8 cellular contexts compared by ENCODE assay signal in the genomic region with DNA sequence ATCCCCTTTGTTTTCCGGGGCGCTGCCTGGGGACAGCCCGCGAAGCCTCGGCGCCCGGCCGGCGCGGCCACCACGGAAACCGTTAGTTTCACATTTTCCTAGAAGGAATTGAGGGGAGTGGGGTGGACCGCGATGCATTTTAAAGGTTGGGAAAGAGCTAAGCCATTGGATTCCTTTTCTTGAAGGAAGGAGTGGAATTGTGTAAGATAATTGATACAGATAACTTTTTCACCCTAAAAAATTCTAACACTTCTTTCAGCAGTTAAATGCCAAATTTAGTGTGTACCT.
DNase-seq lines count a peak whose midpoint lies in the region; ATAC-seq and TF ChIP-seq lines count a peak whose summit lies in the region.

No MANE protein-coding gene starts in this region.

- H3K27me3 Mint-ChIP-seq in H9 (ENCODE audit: low read depth) (no peaks in the 10 kb centered on the region), activated B cell treated with CpG ODN at 0.5 μM for 24 hours (no peaks in the 10 kb centered on the region)

- H3K56ac ChIP-seq in H9 (ENCODE audit: insufficient read length, low read depth, low read length), result no peak overlapping the region

- no peak overlapping the region for H2AK5ac ChIP-seq in H9 (ENCODE audit: insufficient read length, low read length)

- H2BK20ac ChIP-seq in H9 (ENCODE audit: low read depth, low read length, poor library complexity, severe bottlenecking), result no peak overlapping the region

- CTCF ChIA-PET in activated B cell treated with CpG ODN at 0.5 μM for 24 hours (lab: Charles Lee), result interaction anchor here (1.2 to 1.9 kb wide), 3 partner anchors 22 to 196 kb away, joined by 4 to 11 read pairs (median 9); no protein-coding TSS in a partner anchor

- no peak overlapping the region for H2BK5ac ChIP-seq in H9 (ENCODE audit: insufficient read length, low read length)

- H3K23me2 ChIP-seq in H9 (ENCODE audit: insufficient read length, low read depth, low read length, poor library complexity, severe bottlenecking), result peaks cover 15% of the 10 kb centered on the region

- H2BK120ac ChIP-seq in H9 (ENCODE audit: low read depth, low read length, poor library complexity, severe bottlenecking), result no peak overlapping the region

- no peak overlapping the region for H3K4ac ChIP-seq in H9 (ENCODE audit: low read depth, low read length)

- TF ChIP-seq CTCF in H9 (conservative IDR thresholded peaks at IDR 0.05), result no peak
- TF ChIP-seq CTCF in activated B cell treated with CpG ODN at 0.5 μM for 24 hours (IDR thresholded peaks at IDR 0.05), result no peak

- no peaks in the 10 kb centered on the region for H3K79me1 ChIP-seq in H9 (ENCODE audit: insufficient read depth, low read depth, low read length, poor library complexity, severe bottlenecking)

- H3K27me3 ChIP-seq in H9 (ENCODE audit: insufficient read depth, low read length), result no peaks in the 10 kb centered on the region
- no peaks in the 10 kb centered on the region for H3K27me3 ChIP-seq in right cardiac atrium (ENCODE audit: control insufficient read depth, insufficient read depth)
- no peaks in the 10 kb centered on the region for H3K27me3 ChIP-seq in skeletal muscle tissue (ENCODE audit: control insufficient read depth in 3 of 3, insufficient read depth in 3 of 3, low read length in 3 of 3)

- H3K18ac ChIP-seq in H9 (ENCODE audit: insufficient read length, low read depth, low read length), result no peak overlapping the region

- no peak overlapping the region for H2BK15ac ChIP-seq in H9 (ENCODE audit: low read depth, low read length)

- H3K36me3 ChIP-seq in skeletal muscle tissue (ENCODE audit: control insufficient read depth in 3 of 3, insufficient read depth in 3 of 3, low read length in 3 of 3), result no peaks in the 10 kb centered on the region

- intact Hi-C loops in activated B cell treated with CpG ODN at 0.5 μM for 24 hours (cut with micrococcal nuclease) (loop anchor here (1.0 to 5.0 kb wide), 7 partner anchors 22 to 1799 kb away; a partner anchor contains a TSS), right cardiac atrium (cut with DNase I) (loop anchor here in 2 of 4 donors (5.0 to 10.0 kb wide), 3 partner anchors 101 to 194 kb away; no protein-coding TSS in a partner anchor)

- peaks cover 17% of the 10 kb centered on the region; the same call in 1 of the 2 replicates for H3K79me2 ChIP-seq in H9 (ENCODE audit: insufficient read depth, low read length)

- no peak overlapping the region for H2AFZ ChIP-seq in H9 (ENCODE audit: low read length)

- peak overlapping the region; percentile 73 to 90 for H3K4me3 Mint-ChIP-seq in H9
- H3K4me3 Mint-ChIP-seq in activated B cell treated with CpG ODN at 0.5 μM for 24 hours, result peak overlapping the region; percentile 94

- DNase-seq in H9 (no peak), activated B cell treated with CpG ODN at 0.5 μM for 24 hours (no peak), right cardiac atrium (no peak), GM19238 (ENCODE audit: insufficient read length, low spot score) (no peak), SW480 (ENCODE audit: low spot score) (no peak), DMS79 (lab: John Stamatoyannopoulos, UW) (no peak)

- H3K4me1 ChIP-seq in H9 (ENCODE audit: insufficient read depth, low read length), result no peaks in the 10 kb centered on the region
- no peaks in the 10 kb centered on the region for H3K4me1 ChIP-seq in right cardiac atrium (ENCODE audit: control insufficient read depth, insufficient read depth, low read length)
- H3K4me1 ChIP-seq in skeletal muscle tissue (ENCODE audit: control insufficient read depth in 3 of 3, insufficient read depth in 3 of 3, low read length in 3 of 3), result peaks cover 0 to 18% (median 4%) of the 10 kb centered on the region in 3 donors

- ATAC-seq in activated B cell treated with CpG ODN at 0.5 μM for 24 hours (ENCODE audit: low read depth), result no peak
- no peak for ATAC-seq in right cardiac atrium
- no peak for ATAC-seq in GM18861 (IDR thresholded peaks at IDR 0.05; ENCODE audit: unreplicated experiment)

- H3K27ac Mint-ChIP-seq in H9 (peak overlapping the region; percentile 6 to 94 (median 15); a peak in 5 of 7 replicates), activated B cell treated with CpG ODN at 0.5 μM for 24 hours (peak overlapping the region; percentile 99)

- no peak overlapping the region for H4K8ac ChIP-seq in H9 (replicated peaks; ENCODE audit: insufficient read length, low read depth, low read length)

- POLR2A ChIA-PET in activated B cell treated with CpG ODN at 0.5 μM for 24 hours (lab: Charles Lee), result interaction anchor here (0.5 to 3.2 kb wide), 26 partner anchors 8 to 1801 kb away, joined by 3 to 52 read pairs (median 5); a partner anchor contains a TSS

- no peaks in the 10 kb centered on the region for H3K9me3 ChIP-seq in H9 (ENCODE audit: control insufficient read depth, low read depth, low read length)
- no peaks in the 10 kb centered on the region for H3K9me3 ChIP-seq in right cardiac atrium (ENCODE audit: control insufficient read depth, low read length)
- no peaks in the 10 kb centered on the region for H3K9me3 ChIP-seq in skeletal muscle tissue (ENCODE audit: control insufficient read depth in 3 of 3, low read length in 3 of 3)

- H4K91ac ChIP-seq in H9 (ENCODE audit: insufficient read length, low read depth, low read length), result peak overlapping the region; percentile 29

- H3T11ph ChIP-seq in H9 (ENCODE audit: low read length), result no peak overlapping the region

- H3K23ac ChIP-seq in H9 (ENCODE audit: insufficient read length, low read depth, low read length), result no peak overlapping the region

- H3K9ac ChIP-seq in H9 (ENCODE audit: extremely low read depth, insufficient read length, low read length), result peak overlapping the region; percentile 98
- H3K9ac ChIP-seq in skeletal muscle tissue (ENCODE audit: low read depth in 1 of 3, low read length in 3 of 3), result peak overlapping the region; percentile 92 to 96 (median 92)

- H3K4me1 Mint-ChIP-seq in H9 (peaks cover 44 to 48% of the 10 kb centered on the region in 2 experiments), activated B cell treated with CpG ODN at 0.5 μM for 24 hours (peaks cover 49% of the 10 kb centered on the region)

- H3K4me2 ChIP-seq in H9 (ENCODE audit: insufficient read depth, insufficient read length, low read length), result peak overlapping the region; percentile 92

- H3K27ac ChIP-seq in H9 (ENCODE audit: insufficient read length, low read depth, low read length) (peak overlapping the region; percentile 81), right cardiac atrium (ENCODE audit: low read length) (peak overlapping the region; percentile 97), skeletal muscle tissue (ENCODE audit: low read depth, low read length) (peak overlapping the region; percentile 98)

- WGBS in H9 (ENCODE audit: extremely low coverage, insufficient read length, low lambda C conversion rate), result no CpG with 5 or more reads among the region's 14 CpGs
- 0% methylated on average over 14 of the region's 14 CpGs for WGBS in right cardiac atrium

- no peaks in the 10 kb centered on the region for H4K20me1 ChIP-seq in H9 (ENCODE audit: control insufficient read depth, insufficient read depth, insufficient read length)

- H3K9me3 Mint-ChIP-seq in H9 (no peaks in the 10 kb centered on the region), activated B cell treated with CpG ODN at 0.5 μM for 24 hours (no peaks in the 10 kb centered on the region)

- no peak overlapping the region for H2BK12ac ChIP-seq in H9 (ENCODE audit: insufficient read length, low read depth, low read length)

- no peak overlapping the region for H4K5ac ChIP-seq in H9 (ENCODE audit: insufficient read length, low read depth, low read length)

- peak overlapping the region; percentile 71 for H3K4me3 ChIP-seq in right cardiac atrium (ENCODE audit: low read length)
- peak overlapping the region; percentile 83 to 89 (median 84) for H3K4me3 ChIP-seq in skeletal muscle tissue (ENCODE audit: low read length in 3 of 3)

- H3K14ac ChIP-seq in H9 (ENCODE audit: insufficient read depth, low read length), result peak overlapping the region; percentile 98

- H3K36me3 Mint-ChIP-seq in H9 (ENCODE audit: insufficient read depth in 1 of 3, low read depth in 3 of 3) (peaks cover 0 to 8% (median 0%) of the 10 kb centered on the region in 3 experiments; a peak in 3 of 7 replicates), activated B cell treated with CpG ODN at 0.5 μM for 24 hours (ENCODE audit: low read depth) (peaks cover 20% of the 10 kb centered on the region)
